25 cellular contexts compared by ENCODE assay signal in the genomic region with DNA sequence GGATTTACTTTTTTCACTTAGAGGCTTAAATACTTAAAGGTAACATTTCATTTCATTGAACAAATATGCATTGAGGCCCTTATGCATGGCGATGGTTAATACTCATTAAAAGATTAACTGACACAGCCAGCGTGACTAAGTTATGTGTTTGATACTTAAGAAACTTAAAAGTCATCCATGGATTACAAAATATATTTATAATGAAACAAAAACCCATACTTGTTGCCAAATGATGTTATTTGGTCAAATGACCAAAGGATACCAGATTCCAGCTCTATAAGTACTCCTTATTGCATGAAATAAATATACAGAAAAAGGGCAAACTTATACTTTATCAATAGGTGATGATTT.
"Had no signal": no experiment of that assay in that cellular context is flagged by ENCODE, and none has a peak within 500 bp of the region (broad histone marks: within the 10 kb centered on the region; RNA-seq: fewer than 3 reads in every experiment).

No MANE protein-coding gene starts in this region.

- ATAC-seq: heart left ventricle had no signal

- H3K4me1 Mint-ChIP-seq: nephron progenitor cell had no signal

- H3K27ac ChIP-seq: gastroesophageal sphincter, heart left ventricle, left ventricle myocardium inferior, skin epidermis, testis had no signal

- H3K4me3 ChIP-seq: esophagus muscularis mucosa, gastroesophageal sphincter, heart left ventricle, left ventricle myocardium inferior, skin epidermis, testis had no signal

- H3K4me3 Mint-ChIP-seq: activated naive CD8-positive, alpha-beta T cell; activated T-helper 1 cell treated with anti-CD3 and anti-CD28 coated beads, Interleukin-12 subunit alpha, Interleukin-12 subunit beta, Interleukin-2, Interleukin-4 antibody, amounts not matched to agents 30 ng/mL and 10 ng/mL and 1 ng/mL, durations not matched to agents 14 hours and 24 hours and 36 hours; nephron progenitor cell; stimulated activated naive CD8-positive, alpha-beta T cell treated with anti-CD3 and anti-CD28 coated beads, Interleukin-15, Interleukin-2, amounts not matched to agents 100 ng/mL and 50 ng/mL, for 24 hours; type B pancreatic cell had no signal

- H3K27me3 Mint-ChIP-seq: activated naive CD8-positive, alpha-beta T cell; progenitor cell of endocrine pancreas; stimulated activated naive CD8-positive, alpha-beta T cell treated with anti-CD3 and anti-CD28 coated beads, Interleukin-15, Interleukin-2, amounts not matched to agents 100 ng/mL and 50 ng/mL, for 24 hours; type B pancreatic cell had no signal

- H3K9me3 Mint-ChIP-seq: activated T-helper 1 cell treated with anti-CD3 and anti-CD28 coated beads, Interleukin-12 subunit alpha, Interleukin-12 subunit beta, Interleukin-2, Interleukin-4 antibody, amounts not matched to agents 30 ng/mL and 10 ng/mL and 1 ng/mL, durations not matched to agents 14 hours and 24 hours and 36 hours; nephron progenitor cell; stimulated activated naive CD8-positive, alpha-beta T cell treated with anti-CD3 and anti-CD28 coated beads, Interleukin-15, Interleukin-2, amounts not matched to agents 100 ng/mL and 50 ng/mL, for 24 hours; type B pancreatic cell had no signal

- DNase-seq: activated CD4-positive, alpha-beta T cell treated with anti-CD3 and anti-CD28 coated beads for 48 hours; activated CD4-positive, CD25-positive, alpha-beta regulatory T cell; amygdala; dermis blood vessel endothelial cell; effector memory CD4-positive, alpha-beta T cell; heart left ventricle; kidney glomerular epithelial cell; left ventricle myocardium inferior; mammary epithelial cell; midbrain; nephron progenitor cell; nucleus accumbens; right cardiac atrium; stimulated activated CD4-positive, alpha-beta T cell treated with anti-CD3 and anti-CD28 coated beads, Interleukin-15, amount 100 ng/mL, for 24 hours; stimulated activated CD4-positive, alpha-beta T cell treated with anti-CD3 and anti-CD28 coated beads, Interleukin-2, amount 100 ng/mL, for 48 hours; T1000; testis had no signal

- H3K27ac Mint-ChIP-seq: activated naive CD8-positive, alpha-beta T cell; activated T-helper 1 cell treated with anti-CD3 and anti-CD28 coated beads, Interleukin-12 subunit alpha, Interleukin-12 subunit beta, Interleukin-2, Interleukin-4 antibody, amounts not matched to agents 30 ng/mL and 10 ng/mL and 1 ng/mL, durations not matched to agents 14 hours and 24 hours and 36 hours; nephron progenitor cell; progenitor cell of endocrine pancreas; stimulated activated naive CD8-positive, alpha-beta T cell treated with anti-CD3 and anti-CD28 coated beads, Interleukin-15, Interleukin-2, amounts not matched to agents 100 ng/mL and 50 ng/mL, for 24 hours; type B pancreatic cell had no signal

- H3K36me3 Mint-ChIP-seq: activated naive CD8-positive, alpha-beta T cell; type B pancreatic cell had no signal

- H3K36me3 ChIP-seq: esophagus muscularis mucosa, gastroesophageal sphincter, heart left ventricle, left ventricle myocardium inferior had no signal

- H3K27me3 ChIP-seq: esophagus muscularis mucosa, gastroesophageal sphincter, heart left ventricle, testis had no signal
